Comparison of ENCODE assay signal across 15 cellular contexts in the genomic region with DNA sequence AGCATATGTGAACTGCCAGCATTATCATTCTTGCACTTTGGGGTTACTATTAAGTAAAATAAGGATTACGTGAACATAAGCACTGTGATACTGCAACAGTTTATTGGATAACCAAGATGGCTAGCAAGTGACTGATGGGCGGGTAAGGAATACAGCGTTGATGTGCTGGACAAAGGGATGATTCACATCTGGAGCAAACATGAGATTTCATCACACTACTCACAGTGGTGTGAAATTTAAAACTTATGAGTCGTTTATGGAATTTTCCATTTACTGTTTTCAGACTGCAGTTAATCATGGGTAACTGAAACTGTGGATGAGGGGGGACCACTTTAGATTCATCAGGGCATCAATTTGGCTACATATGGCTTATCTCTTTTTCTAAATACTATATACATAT. TPM values are rescaled to one million over a fixed set of nuclear protein-coding genes. Genes with fewer than 3 reads are reported as not detected.
DNase-seq lines count a peak whose midpoint lies in the region; ATAC-seq, FAIRE-seq and TF ChIP-seq lines count a peak whose summit lies in the region.
"Had no signal": no experiment of that assay in that cellular context is flagged by ENCODE, and none has a peak within 500 bp of the region (broad histone marks: within the 10 kb centered on the region; RNA-seq: fewer than 3 reads in every experiment).

No MANE protein-coding gene starts in this region.

- no TSS peak for BruUV-seq in HepG2 (replicated peaks; lab: Mats Ljungman, UMichigan)

- no peak for TF ChIP-seq POLR2A in HepG2 (IDR thresholded peaks at IDR 0.05; ENCODE audit: insufficient read depth in 1 of 2, low read depth in 2 of 2, low read length in 2 of 2)

- in situ Hi-C loops in brain microvascular endothelial cell (cut with HindIII; ENCODE audit: low pct_ligation_motif_present, low sequenced_read_pairs), result no loop called here
- in situ Hi-C loops in HepG2 (cut with HindIII; ENCODE audit: extremely low pct_ligation_motif_present, low pct_unique_long_range_greater_than_20kb), result loop anchor here (25.0 kb wide), 1 partner anchor 458 kb away; no protein-coding TSS in a partner anchor

- H2AFZ ChIP-seq in HepG2 (ENCODE audit: low read length), result no peak overlapping the region

- no peak overlapping the region for H3K4me2 ChIP-seq in HepG2 (ENCODE audit: low read depth, low read length)

- WGBS in HepG2 (ENCODE audit: low lambda C conversion rate), result 16% methylated on average over 4 of the region's 4 CpGs

- ATAC-seq in HepG2 (no peak; the same call in 2 of the 3 replicates), GM21723 (IDR thresholded peaks at IDR 0.05; ENCODE audit: unreplicated experiment) (no peak), HG02610 (IDR thresholded peaks at IDR 0.05; ENCODE audit: unreplicated experiment) (no peak), GM18909 (IDR thresholded peaks at IDR 0.05; ENCODE audit: poor library complexity, unreplicated experiment) (no peak)
- ATAC-seq: left lobe of liver had no signal

- no peaks in the 10 kb centered on the region for H4K20me1 ChIP-seq in HepG2 (ENCODE audit: insufficient read depth, low read length)

- peak; percentile 25 for DNase-seq in DMS53 (lab: John Stamatoyannopoulos, UW)
- DNase-seq in HS-5 (ENCODE audit: low read depth), result peak; percentile 58
- peak; percentile 60 for DNase-seq in brain microvascular endothelial cell
- peak; percentile 37 for DNase-seq in HepG2 (ENCODE audit: low spot score)
- DNase-seq: activated B cell treated with CpG ODN at 0.5 μM for 24 hours; DMS79 treated with DMSO at 0.1 percent for 48 hours; NCI-H2171 treated with DMSO at 0.1 percent for 48 hours; occipital lobe; stimulated activated CD4-positive, alpha-beta T cell treated with anti-CD3 and anti-CD28 coated beads, Interleukin-2, amount 100 ng/mL, for 24 hours had no signal

- no peaks in the 10 kb centered on the region for H3K9me3 ChIP-seq in HepG2 (ENCODE audit: low read length)
- H3K9me3 ChIP-seq: SJSA1 had no signal

- no peak for TF ChIP-seq EP300 in HepG2 (IDR thresholded peaks at IDR 0.05; ENCODE audit: low read depth in 2 of 2, low read length in 2 of 2)
- no peak for TF ChIP-seq EP300 in HepG2 (CRISPR knock-in tag; IDR thresholded peaks at IDR 0.05; ENCODE audit: borderline replicate concordance)

- no peaks in the 10 kb centered on the region for H3K79me2 ChIP-seq in HepG2 (ENCODE audit: insufficient read depth, low read length)

- H3K4me3 ChIP-seq in brain microvascular endothelial cell (ENCODE audit: low read depth, low read length) (no peak overlapping the region), HepG2 (replicated peaks in 1 of 3; ENCODE audit: insufficient read depth in 1 of 3, low read depth in 2 of 3, low read length in 3 of 3) (no peak overlapping the region)
- H3K4me3 ChIP-seq: SJSA1 had no signal

- no peaks in the 10 kb centered on the region for H3K4me1 ChIP-seq in HepG2 (ENCODE audit: insufficient read depth, low read length)

- no peak for FAIRE-seq in HepG2 (lab: Jason Lieb, UNC)
- FAIRE-seq: GM18507 had no signal

- H3K27me3 ChIP-seq in brain microvascular endothelial cell (replicated peaks), result no peaks in the 10 kb centered on the region
- H3K27me3 ChIP-seq in HepG2 (ENCODE audit: control insufficient read depth in 1 of 2, insufficient read depth in 2 of 2, low read length in 2 of 2), result no peaks in the 10 kb centered on the region
- H3K27me3 ChIP-seq: SJSA1 had no signal

- CTCF ChIA-PET in HepG2 (lab: Yijun Ruan, JAX; ENCODE audit: low intra/inter-chr PET ratio, low total read pairs), result no interaction called here

- H3K27ac ChIP-seq in brain microvascular endothelial cell (peak overlapping the region; percentile 27), HepG2 (ENCODE audit: extremely low read length, insufficient read depth, low read length) (no peak overlapping the region)
- H3K27ac ChIP-seq: SJSA1 had no signal

- intact Hi-C loops in HepG2 (cut with micrococcal nuclease; ENCODE audit: unreplicated experiment), result no loop called here

- POLR2A ChIA-PET in HepG2 (lab: Yijun Ruan, JAX), result no interaction called here

- TF ChIP-seq CTCF in brain microvascular endothelial cell (IDR thresholded peaks at IDR 0.05; ENCODE audit: low read depth, low read length, missing control alignments) (no peak), HepG2 (CRISPR knock-in tag; IDR thresholded peaks at IDR 0.05) (no peak)

- no peak overlapping the region for H3K9ac ChIP-seq in HepG2 (ENCODE audit: insufficient read depth, low read depth, low read length)

- H3K36me3 ChIP-seq in brain microvascular endothelial cell (replicated peaks) (no peaks in the 10 kb centered on the region), HepG2 (replicated peaks in 1 of 2; ENCODE audit: control insufficient read depth in 1 of 2, insufficient read depth in 2 of 2, low read length in 2 of 2) (no peaks in the 10 kb centered on the region)
- H3K36me3 ChIP-seq: SJSA1 had no signal

- TF ChIP-seq RAD21 in HepG2 (CRISPR knock-in tag; IDR thresholded peaks at IDR 0.05), result no peak

TF ChIP-seq in HepG2, 621 proteins besides CTCF, POLR2A, EP300 and RAD21 (continues in another document):
- TF ChIP-seq ZSCAN25 (CRISPR knock-in tag; IDR thresholded peaks at IDR 0.05), result no peak
- no peak for TF ChIP-seq UBTF (CRISPR knock-in tag; IDR thresholded peaks at IDR 0.05)
- no peak for TF ChIP-seq ZNF557 (CRISPR knock-in tag; IDR thresholded peaks at IDR 0.05)
- TF ChIP-seq CAMTA2 (CRISPR knock-in tag; IDR thresholded peaks at IDR 0.05; ENCODE audit: borderline replicate concordance), result no peak
- no peak for TF ChIP-seq DMAP1 (CRISPR knock-in tag; IDR thresholded peaks at IDR 0.05)
- no peak for TF ChIP-seq ZSCAN9 (CRISPR knock-in tag; IDR thresholded peaks at IDR 0.05; ENCODE audit: borderline replicate concordance)
- no peak for TF ChIP-seq BHLHE40 (IDR thresholded peaks at IDR 0.05; ENCODE audit: low read length)
- TF ChIP-seq FOSL2 (CRISPR knock-in tag; IDR thresholded peaks at IDR 0.05), result peak; percentile 89
- no peak for TF ChIP-seq NCOA2 (CRISPR knock-in tag; IDR thresholded peaks at IDR 0.05)
- TF ChIP-seq ZNF879 (CRISPR knock-in tag; IDR thresholded peaks at IDR 0.05), result no peak
- no peak for TF ChIP-seq SOX13 (IDR thresholded peaks at IDR 0.05)
- TF ChIP-seq SOX13 (CRISPR knock-in tag; conservative IDR thresholded peaks at IDR 0.05 in 1 of 2, IDR thresholded peaks at IDR 0.05 in 1 of 2), result peak in 1 of 2 experiments; percentile 61; a peak in 1 of 4 replicates
- peak; percentile 65; the same call in 1 of the 2 replicates for TF ChIP-seq ZNF644 (CRISPR knock-in tag; IDR thresholded peaks at IDR 0.05; ENCODE audit: low read depth)
- TF ChIP-seq, protein P1, sequence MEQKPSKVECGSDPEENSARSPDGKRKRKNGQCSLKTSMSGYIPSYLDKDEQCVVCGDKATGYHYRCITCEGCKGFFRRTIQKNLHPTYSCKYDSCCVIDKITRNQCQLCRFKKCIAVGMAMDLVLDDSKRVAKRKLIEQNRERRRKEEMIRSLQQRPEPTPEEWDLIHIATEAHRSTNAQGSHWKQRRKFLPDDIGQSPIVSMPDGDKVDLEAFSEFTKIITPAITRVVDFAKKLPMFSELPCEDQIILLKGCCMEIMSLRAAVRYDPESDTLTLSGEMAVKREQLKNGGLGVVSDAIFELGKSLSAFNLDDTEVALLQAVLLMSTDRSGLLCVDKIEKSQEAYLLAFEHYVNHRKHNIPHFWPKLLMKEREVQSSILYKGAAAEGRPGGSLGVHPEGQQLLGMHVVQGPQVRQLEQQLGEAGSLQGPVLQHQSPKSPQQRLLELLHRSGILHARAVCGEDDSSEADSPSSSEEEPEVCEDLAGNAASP (CRISPR knock-in tag; IDR thresholded peaks at IDR 0.05; ENCODE audit: borderline replicate concordance), result no peak
- TF ChIP-seq ARNT2 (CRISPR knock-in tag; IDR thresholded peaks at IDR 0.05; ENCODE audit: low read depth), result no peak

RNA-seq across cellular contexts. Expression of gene NBDY, which starts 16.0 kb away (rescaled TPM):
- total RNA-seq in HepG2 (2016; rRNA removed; fragmentation: Illumina TruSeq; extraction: Trizol), result 1.7 and 3.8 TPM in 2 replicates
- 0.97 and 1.4 TPM in 2 replicates for total RNA-seq in HepG2 (2016; cell fraction: cytosol; rRNA removed; fragmentation: Illumina TruSeq; extraction: Trizol; ENCODE audit: low read depth)
- total RNA-seq in HepG2 (2016; cell fraction: insoluble cytoplasmic fraction; rRNA removed; fragmentation: Illumina TruSeq; extraction: Trizol), result 1.4 and 2.5 TPM in 2 replicates
- 1.5 and 3.5 TPM in 2 replicates for total RNA-seq in HepG2 (2016; cell fraction: membrane; rRNA removed; fragmentation: Illumina TruSeq; extraction: Trizol)
- 0.56 and 1.4 TPM in 2 replicates for total RNA-seq in HepG2 (2016; cell fraction: nucleus; rRNA removed; fragmentation: Illumina TruSeq; extraction: Trizol)
- 1.4 TPM in 2 replicates for polyA plus RNA-seq in HepG2 (2011; rRNA removed)
- polyA plus RNA-seq in HepG2 (2011; cell fraction: cytosol; rRNA removed), result 1.2 and 1.4 TPM in 2 replicates
- polyA plus RNA-seq in HepG2 (2011; cell fraction: nucleus; rRNA removed), result 0.37 and 0.74 TPM in 2 replicates
- 2.5 and 2.6 TPM in 2 replicates for polyA plus RNA-seq in HepG2 (2012)
- 1.6 and 2.1 TPM in 2 replicates for polyA plus RNA-seq in HepG2 (2016; cell fraction: cytosol; fragmentation: Illumina TruSeq; extraction: Trizol; ENCODE audit: low read depth)
- 5.6 and 6.3 TPM in 2 replicates for polyA plus RNA-seq in HepG2 (2016; cell fraction: insoluble cytoplasmic fraction; fragmentation: Illumina TruSeq; extraction: Trizol; ENCODE audit: low read depth)
- 2.5 and 2.8 TPM in 2 replicates for polyA plus RNA-seq in HepG2 (2016; cell fraction: membrane; fragmentation: Illumina TruSeq; extraction: Trizol; ENCODE audit: low read depth)
- 3.0 and 5.4 TPM in 2 replicates for polyA plus RNA-seq in HepG2 (2016; cell fraction: nucleus; fragmentation: Illumina TruSeq; extraction: Trizol; ENCODE audit: insufficient read depth, low read depth)
- polyA minus RNA-seq in HepG2 (2011; rRNA and poly(A)+ RNA removed; ENCODE audit: low replicate concordance), result 0.46 and 20.4 TPM in 2 replicates
- 1.4 and 1.6 TPM in 2 replicates for polyA minus RNA-seq in HepG2 (2011; cell fraction: cytosol; rRNA and poly(A)+ RNA removed)
- polyA minus RNA-seq in HepG2 (2011; cell fraction: nucleus; rRNA and poly(A)+ RNA removed), result 1.0 and 2.1 TPM in 2 replicates
